ENCODE assay signal across 9 cellular contexts in the genomic region with DNA sequence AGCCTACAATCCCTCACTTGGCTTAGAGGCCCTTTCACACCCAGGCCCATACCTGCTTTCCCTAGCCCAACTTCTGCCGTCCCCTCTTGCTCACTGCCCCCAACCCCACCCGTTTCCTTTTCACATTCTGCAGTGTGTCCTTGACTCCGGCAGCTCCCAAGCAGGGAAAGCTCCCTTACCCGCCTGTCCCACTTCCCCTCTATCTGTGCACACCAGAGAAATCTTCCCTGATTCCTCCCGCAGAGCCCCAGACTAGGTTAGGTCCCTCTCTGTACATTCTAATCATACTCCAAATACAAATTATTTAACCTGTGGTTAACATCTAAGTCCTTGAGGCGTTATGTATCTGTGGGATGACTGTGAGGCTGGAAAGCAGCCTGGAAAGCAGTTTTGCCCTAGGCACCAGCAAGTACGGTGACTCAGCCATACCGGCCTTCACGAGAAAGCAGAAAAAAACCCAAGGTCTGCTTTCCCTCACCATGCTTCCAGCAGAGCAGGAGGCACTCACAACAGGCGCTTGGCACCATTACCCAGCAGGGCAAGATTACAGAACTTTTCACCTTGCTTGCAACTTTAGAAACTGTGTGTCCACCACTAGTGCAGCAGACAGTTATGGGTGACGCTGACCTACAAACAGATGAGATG. TPM values are rescaled to one million over a fixed set of nuclear protein-coding genes. Genes with fewer than 3 reads are reported as not detected.
DNase-seq lines count a peak whose midpoint lies in the region; ATAC-seq and TF ChIP-seq lines count a peak whose summit lies in the region.
"Had no signal": no experiment of that assay in that cellular context is flagged by ENCODE, and none has a peak within 500 bp of the region (broad histone marks: within the 10 kb centered on the region; RNA-seq: fewer than 3 reads in every experiment).

No MANE protein-coding gene starts in this region.

- H3K9me3 ChIP-seq in endodermal cell (ENCODE audit: control insufficient read depth, low read length) = no peaks in the 10 kb centered on the region
- H3K9me3 ChIP-seq in neuronal stem cell (replicated peaks in 1 of 2; ENCODE audit: control insufficient read depth in 2 of 2, insufficient read depth in 1 of 2, low read depth in 1 of 2, low read length in 2 of 2) = peaks cover 0 to 3% of the 10 kb centered on the region in 2 donors

- H3K27ac ChIP-seq in endodermal cell (ENCODE audit: low read depth, low read length) (no peak overlapping the region), neuronal stem cell (replicated peaks; ENCODE audit: low read length) (no peak overlapping the region)

- peaks cover 0 to 4% (median 1%) of the 10 kb centered on the region in 3 donors for H3K27me3 Mint-ChIP-seq in CD14-positive monocyte (ENCODE audit: low read depth in 3 of 3)
- no peaks in the 10 kb centered on the region for H3K27me3 Mint-ChIP-seq in endodermal cell (ENCODE audit: insufficient read depth)
- H3K27me3 Mint-ChIP-seq: activated naive CD4-positive, alpha-beta T cell treated with anti-CD3 and anti-CD28 coated beads, Interleukin-2, amount 10 ng/mL, durations not matched to agents 7 days and 5 days had no signal

- peak overlapping the region; percentile 3 for H3K23ac ChIP-seq in neuronal stem cell (ENCODE audit: low read depth, low read length, poor library complexity)

- H2BK12ac ChIP-seq in neuronal stem cell (ENCODE audit: low read length) = no peak overlapping the region

- H3K4ac ChIP-seq in neuronal stem cell (ENCODE audit: low read length) = no peak overlapping the region

- H3K4me1 Mint-ChIP-seq in CD14-positive monocyte (peaks cover 51% of the 10 kb centered on the region), endodermal cell (peaks cover 37% of the 10 kb centered on the region)

- H2BK5ac ChIP-seq in neuronal stem cell (ENCODE audit: low read length) = no peak overlapping the region

- no peak overlapping the region for H3K4me2 ChIP-seq in neuronal stem cell (ENCODE audit: insufficient read depth, low read length, poor library complexity, severe bottlenecking)

- no peak overlapping the region for H2AFZ ChIP-seq in neuronal stem cell (ENCODE audit: low read length)

- H3K14ac ChIP-seq in neuronal stem cell (ENCODE audit: low read length) = no peak overlapping the region

- H4K8ac ChIP-seq in neuronal stem cell (ENCODE audit: low read depth, low read length) = no peak overlapping the region

- no peak overlapping the region for H3K9ac ChIP-seq in endodermal cell (ENCODE audit: extremely low read depth, low read length, poor library complexity, severe bottlenecking)
- no peak overlapping the region for H3K9ac ChIP-seq in neuronal stem cell (ENCODE audit: low read depth, low read length, poor library complexity)

- peaks cover 10 to 34% of the 10 kb centered on the region in 2 donors for H3K36me3 Mint-ChIP-seq in CD14-positive monocyte
- no peaks in the 10 kb centered on the region for H3K36me3 Mint-ChIP-seq in endodermal cell (ENCODE audit: low read depth)

- H3K27ac Mint-ChIP-seq in CD14-positive monocyte (peak overlapping the region; percentile 3 to 44 (median 26)), endodermal cell (peak overlapping the region; percentile 74)
- H3K27ac Mint-ChIP-seq: activated naive CD4-positive, alpha-beta T cell treated with anti-CD3 and anti-CD28 coated beads, Interleukin-2, amount 10 ng/mL, durations not matched to agents 7 days and 5 days had no signal

- TF ChIP-seq POLR2A in NB4 (IDR thresholded peaks at IDR 0.05; ENCODE audit: extremely low read depth, insufficient read length) = no peak

- H3K18ac ChIP-seq in neuronal stem cell (ENCODE audit: low read length) = no peak overlapping the region

- intact Hi-C loops in CD14-positive monocyte (cut with micrococcal nuclease) = no loop called here

- H3K4me3 ChIP-seq in NB4 (ENCODE audit: low read depth, low read length) (no peak overlapping the region), endodermal cell (ENCODE audit: low read length) (no peak overlapping the region), neuronal stem cell (ENCODE audit: low read length in 2 of 2) (no peak overlapping the region)

- 87% methylated on average over 8 to 11 of the region's 11 CpGs for WGBS in endodermal cell (ENCODE audit: insufficient coverage in 1 of 2, insufficient read length in 1 of 2), 2 experiments
- no CpG with 5 or more reads among the region's 11 CpGs for WGBS in neuronal stem cell (ENCODE audit: extremely low coverage in 2 of 2, insufficient read length in 2 of 2, insufficient replicate concordance in 1 of 2), 2 donors

- peaks cover 12% of the 10 kb centered on the region for H3K4me1 ChIP-seq in endodermal cell (ENCODE audit: control insufficient read depth, insufficient read depth, low read length)
- peaks cover 0 to 5% of the 10 kb centered on the region in 2 donors for H3K4me1 ChIP-seq in neuronal stem cell (ENCODE audit: control insufficient read depth in 2 of 2, insufficient read depth in 1 of 2, low read depth in 1 of 2, low read length in 2 of 2)

- H3K79me1 ChIP-seq in neuronal stem cell (ENCODE audit: low read depth, low read length) = no peaks in the 10 kb centered on the region

- no peak for DNase-seq in CD14-positive monocyte (ENCODE audit: low spot score)
- peak; percentile 23 for DNase-seq in NB4 (ENCODE audit: low read depth)
- peak; percentile 68 for DNase-seq in endodermal cell
- DNase-seq in neuronal stem cell (ENCODE audit: low spot score) = no peak
- DNase-seq in T-helper 9 cell = no peak
- no peak for DNase-seq in NCI-H146 treated with DMSO at 0.1 percent for 48 hours (lab: John Stamatoyannopoulos, UW; ENCODE audit: unreplicated experiment)
- DNase-seq in SKM-1 treated with dmso at 0.1 percent for 144 hours (lab: John Stamatoyannopoulos, UW; ENCODE audit: unreplicated experiment) = no peak
- DNase-seq: activated naive CD4-positive, alpha-beta T cell treated with anti-CD3 and anti-CD28 coated beads, Interleukin-2, amount 10 ng/mL, durations not matched to agents 7 days and 5 days had no signal

- TF ChIP-seq CTCF in CD14-positive monocyte (IDR thresholded peaks at IDR 0.05) (no peak), NB4 (IDR thresholded peaks at IDR 0.05; ENCODE audit: low read depth, low read length) (no peak), endodermal cell (conservative IDR thresholded peaks at IDR 0.05) (no peak)

- no peak overlapping the region for H2BK120ac ChIP-seq in neuronal stem cell (ENCODE audit: low read depth, low read length)

- H3K36me3 ChIP-seq in endodermal cell (ENCODE audit: control insufficient read depth, insufficient read depth, low read length) = peaks cover 2% of the 10 kb centered on the region
- H3K36me3 ChIP-seq in neuronal stem cell (replicated peaks in 1 of 2; ENCODE audit: control insufficient read depth in 2 of 2, insufficient read depth in 2 of 2, low read length in 2 of 2) = peaks cover 0 to 24% of the 10 kb centered on the region in 2 donors

- H4K91ac ChIP-seq in neuronal stem cell (ENCODE audit: low read depth, low read length, poor library complexity) = no peak overlapping the region

- H3K9me3 Mint-ChIP-seq in CD14-positive monocyte (peaks cover 0 to 3% (median 2%) of the 10 kb centered on the region in 7 donors), endodermal cell (no peaks in the 10 kb centered on the region)
- H3K9me3 Mint-ChIP-seq: activated naive CD4-positive, alpha-beta T cell treated with anti-CD3 and anti-CD28 coated beads, Interleukin-2, amount 10 ng/mL, durations not matched to agents 7 days and 5 days had no signal

- no peak overlapping the region for H3K4me3 Mint-ChIP-seq in CD14-positive monocyte
- H3K4me3 Mint-ChIP-seq in endodermal cell = no peak overlapping the region
- H3K4me3 Mint-ChIP-seq: activated naive CD4-positive, alpha-beta T cell treated with anti-CD3 and anti-CD28 coated beads, Interleukin-2, amount 10 ng/mL, durations not matched to agents 7 days and 5 days had no signal

- H2AK5ac ChIP-seq in neuronal stem cell (ENCODE audit: low read depth, low read length) = no peak overlapping the region

- no peak overlapping the region for H2BK15ac ChIP-seq in neuronal stem cell (ENCODE audit: low read length)

- H3K27me3 ChIP-seq in endodermal cell (ENCODE audit: control insufficient read depth, insufficient read depth, low read length, poor library complexity, severe bottlenecking) (no peaks in the 10 kb centered on the region), neuronal stem cell (ENCODE audit: control insufficient read depth in 3 of 3, insufficient read depth in 3 of 3, low read depth in 1 of 3, low read length in 3 of 3) (no peaks in the 10 kb centered on the region)

- no peak for ATAC-seq in HG02870 (IDR thresholded peaks at IDR 0.05; ENCODE audit: unreplicated experiment)

RNA-seq across cellular contexts. Expression of a gene that starts 22.3 kb away (rescaled TPM):
- 10 to 100 TPM; 69.5 to 97.1 TPM for polyA plus RNA-seq in CD14-positive monocyte
- 100 to 1,000 TPM; 103 to 108 TPM for total RNA-seq in endodermal cell
- polyA plus RNA-seq in endodermal cell (2013, experiment 1 of 2) = 140 TPM
- polyA plus RNA-seq in endodermal cell (2013, experiment 2 of 2) = 132 TPM
- polyA plus RNA-seq in neuronal stem cell (2013, experiment 1 of 2) = 165 TPM
- 163 TPM for polyA plus RNA-seq in neuronal stem cell (2013, experiment 2 of 2)

Comparison
In these comparisons a context has a peak if more than half of its experiments do, and no peak if none do; other contexts are left out.
1. DNase-seq: peak in NB4 (single experiment) and endodermal cell (single experiment); none in CD14-positive monocyte (single experiment), neuronal stem cell (single experiment), T-helper 9 cell (single experiment), NCI-H146 treated with DMSO at 0.1 percent for 48 hours (single experiment) and SKM-1 treated with dmso at 0.1 percent for 144 hours (single experiment).